Comparison of ENCODE assay signal across 18 cellular contexts in genomic region chr7:53237344-53237913, GRCh38.
DNase-seq lines count a peak whose midpoint lies in the region; ATAC-seq and TF ChIP-seq lines count a peak whose summit lies in the region.
"Had no signal": no experiment of that assay in that cellular context is flagged by ENCODE, and none has a peak within 500 bp of the region (broad histone marks: within the 10 kb centered on the region; RNA-seq: fewer than 3 reads in every experiment).

No MANE protein-coding gene starts in this region.

- H3K27ac Mint-ChIP-seq in neural progenitor cell: no peak overlapping the region

- H3K36me3 ChIP-seq in left ventricle myocardium inferior (no peaks in the 10 kb centered on the region), neural progenitor cell (no peaks in the 10 kb centered on the region)
- H3K36me3 ChIP-seq: BLaER1 had no signal

- H3K27me3 ChIP-seq in left ventricle myocardium inferior (ENCODE audit: low read depth) (no peaks in the 10 kb centered on the region), neural progenitor cell (no peaks in the 10 kb centered on the region), foreskin keratinocyte (no peaks in the 10 kb centered on the region)
- H3K27me3 ChIP-seq: BLaER1 had no signal

- no peaks in the 10 kb centered on the region for H4K20me1 ChIP-seq in neural progenitor cell (ENCODE audit: low read depth)
- H4K20me1 ChIP-seq: BLaER1 had no signal

- no peak overlapping the region for H3K4me3 Mint-ChIP-seq in neural progenitor cell

- no peaks in the 10 kb centered on the region for H3K27me3 Mint-ChIP-seq in neural progenitor cell (ENCODE audit: insufficient read depth, low read depth)

- no peaks in the 10 kb centered on the region for H3K9me3 ChIP-seq in left ventricle myocardium inferior (replicated peaks)
- no peaks in the 10 kb centered on the region for H3K9me3 ChIP-seq in neural progenitor cell (ENCODE audit: low read depth)
- H3K9me3 ChIP-seq: BLaER1 had no signal

- H3K9ac ChIP-seq in neural progenitor cell: no peak overlapping the region
- H3K9ac ChIP-seq: BLaER1, KMS-11 had no signal

- no peak overlapping the region for H3K4me2 ChIP-seq in neural progenitor cell
- H3K4me2 ChIP-seq: BLaER1, KMS-11 had no signal

- peak; percentile 51 for DNase-seq in ELF-1 (ENCODE audit: low read depth, low spot score)
- peak; percentile 52 for DNase-seq in astrocyte of the hippocampus (ENCODE audit: low read depth, low spot score)
- no peak for DNase-seq in left ventricle myocardium inferior
- DNase-seq in neural progenitor cell (ENCODE audit: low spot score): no peak
- no peak for DNase-seq in NCI-H2196 (lab: John Stamatoyannopoulos, UW; ENCODE audit: unreplicated experiment)
- no peak for DNase-seq in activated naive CD4-positive, alpha-beta T cell treated with Interleukin-2 at 50 U/mL for 16 hours
- DNase-seq in foreskin keratinocyte: no peak
- no peak for DNase-seq in mucosa of gallbladder (ENCODE audit: low spot score)
- DNase-seq: DMS 273 treated with DMSO at 0.1 percent for 48 hours, GF-D8, NCI-H1048, NCI-H1436 treated with DMSO at 0.1 percent for 48 hours, NCI-H2029 treated with DMSO at 0.1 percent for 48 hours, NCI-H2171 treated with DMSO at 0.1 percent for 48 hours, NCI-H774, PC-3 had no signal

- no peak for TF ChIP-seq CTCF in left ventricle myocardium inferior (IDR thresholded peaks at IDR 0.05; ENCODE audit: borderline replicate concordance)
- no peak for TF ChIP-seq CTCF in neural progenitor cell (IDR thresholded peaks at IDR 0.05)
- no peak for TF ChIP-seq CTCF in foreskin keratinocyte (conservative IDR thresholded peaks at IDR 0.05)

- no peak for ATAC-seq in foreskin keratinocyte
- ATAC-seq: PC-3 had no signal

- no peaks in the 10 kb centered on the region for H3F3A ChIP-seq in neural progenitor cell (ENCODE audit: low read depth)

- H3K4me1 Mint-ChIP-seq in neural progenitor cell: no peaks in the 10 kb centered on the region

- no peaks in the 10 kb centered on the region for H3K36me3 Mint-ChIP-seq in neural progenitor cell

- peak overlapping the region; percentile 64 for H3K4me3 ChIP-seq in left ventricle myocardium inferior
- H3K4me3 ChIP-seq in neural progenitor cell: no peak overlapping the region
- H3K4me3 ChIP-seq: BLaER1 had no signal

- peak overlapping the region; percentile 84 for H3K27ac ChIP-seq in left ventricle myocardium inferior (replicated peaks)
- no peak overlapping the region for H3K27ac ChIP-seq in neural progenitor cell
- H3K27ac ChIP-seq in foreskin keratinocyte: no peak overlapping the region
- H3K27ac ChIP-seq: BLaER1, KMS-11 had no signal

- no peaks in the 10 kb centered on the region for H3K4me1 ChIP-seq in left ventricle myocardium inferior
- H3K4me1 ChIP-seq in neural progenitor cell: no peaks in the 10 kb centered on the region
- no peaks in the 10 kb centered on the region for H3K4me1 ChIP-seq in foreskin keratinocyte
- H3K4me1 ChIP-seq: BLaER1 had no signal

- no peaks in the 10 kb centered on the region for H3K79me2 ChIP-seq in neural progenitor cell (ENCODE audit: low read depth)

- intact Hi-C loops in left ventricle myocardium inferior (cut with micrococcal nuclease): no loop called here

- H3K9me3 Mint-ChIP-seq in neural progenitor cell: peaks cover 4% of the 10 kb centered on the region

- H2AFZ ChIP-seq in neural progenitor cell (replicated peaks): peak overlapping the region; percentile 64

Comparison
In these comparisons a context has a peak if more than half of its experiments do, and no peak if none do; other contexts are left out.
1. DNase-seq: peak in ELF-1 (single experiment) and astrocyte of the hippocampus (single experiment); none in left ventricle myocardium inferior (single experiment), neural progenitor cell (single experiment), NCI-H2196 (single experiment), activated naive CD4-positive, alpha-beta T cell treated with Interleukin-2 at 50 U/mL for 16 hours (single experiment), foreskin keratinocyte (0 of 2) and mucosa of gallbladder (single experiment).